Comparison of ENCODE assay signal across 20 cellular contexts in genomic region chr3:37824954-37825328, GRCh38.
"Had no signal": no experiment of that assay in that cellular context is flagged by ENCODE, and none has a peak within 500 bp of the region (broad histone marks: within the 10 kb centered on the region; RNA-seq: fewer than 3 reads in every experiment).

No MANE protein-coding gene starts in this region.

- H3K27me3 ChIP-seq: ascending aorta, left lung, upper lobe of left lung had no signal

- H3K27ac ChIP-seq: left lung, upper lobe of left lung had no signal

- H3K4me3 ChIP-seq: ascending aorta, left lung, thoracic aorta, upper lobe of left lung had no signal

- FAIRE-seq: endometrium had no signal

- DNase-seq: activated CD4-positive, alpha-beta T cell treated with anti-CD3 and anti-CD28 coated beads, Interleukin-2, amount 10 ng/mL, durations not matched to agents 7 days and 5 days; activated CD8-positive, alpha-beta memory T cell treated with anti-CD3 and anti-CD28 coated beads, Interleukin-2, amount 50 U/mL, for 4 hours; activated effector memory CD4-positive, alpha-beta T cell treated with Interleukin-2 at 50 U/mL for 16 hours; activated naive CD4-positive, alpha-beta T cell treated with anti-CD3 and anti-CD28 coated beads, Interleukin-2, amount 10 ng/mL, durations not matched to agents 7 days and 5 days; activated naive CD8-positive, alpha-beta T cell treated with anti-CD3 and anti-CD28 coated beads, Interleukin-2, amount 50 U/mL, for 24 hours; activated T-cell treated with anti-CD3 and anti-CD28 coated beads, Interleukin-2, amount 50 U/mL, for 4 hours; cerebellar nuclear complex; cortex of kidney; foreskin fibroblast; glutamatergic neuron; left lung; nephron progenitor cell; nucleus accumbens; retina; stimulated activated naive B cell treated with anti-CD40 and anti-IgM and Interleukin-4, amounts not matched to agents 10 μg/mL and 1 μg/mL and 100 μg/mL, for 72 hours; upper lobe of left lung had no signal

- H3K9me3 ChIP-seq: ascending aorta, left lung, thoracic aorta, upper lobe of left lung had no signal

- H3K4me1 ChIP-seq: left lung, upper lobe of left lung had no signal

- ATAC-seq: activated CD4-positive, CD25-positive, alpha-beta regulatory T cell treated with anti-CD3 and anti-CD28 coated beads, Interleukin-2, amount 50 U/mL, for 24 hours; activated naive CD8-positive, alpha-beta T cell treated with anti-CD3 and anti-CD28 coated beads, Interleukin-2, amount 50 U/mL, for 24 hours; activated T-cell treated with anti-CD3 and anti-CD28 coated beads, Interleukin-2, amount 50 U/mL, for 4 hours; left lung; stimulated activated naive B cell treated with anti-CD40 and anti-IgM and Interleukin-4, amounts not matched to agents 10 μg/mL and 1 μg/mL and 100 μg/mL, for 72 hours had no signal
